8 cellular contexts compared by ENCODE assay signal in genomic region chr11:65416341-65417185, GRCh38. TPM values are rescaled to one million over a fixed set of nuclear protein-coding genes. Genes with fewer than 3 reads are reported as not detected.
DNase-seq lines count a peak whose midpoint lies in the region; ATAC-seq lines count a peak whose summit lies in the region.

No MANE protein-coding gene starts in this region.

- H3K27me3 ChIP-seq in endocrine pancreas (ENCODE audit: control insufficient read depth, insufficient read depth, low read length) (no peaks in the 10 kb centered on the region), mononuclear cell (ENCODE audit: insufficient read depth, low read length) (no peaks in the 10 kb centered on the region)

- H3K4me3 ChIP-seq in endocrine pancreas (ENCODE audit: control insufficient read depth, insufficient read depth, low read length) = no peak overlapping the region
- H3K4me3 ChIP-seq in mononuclear cell (ENCODE audit: low read length) = peak overlapping the region; percentile 40

- H3K36me3 ChIP-seq in endocrine pancreas (ENCODE audit: control insufficient read depth, insufficient read depth, low read length) = no peaks in the 10 kb centered on the region

- H3K9me3 ChIP-seq in endocrine pancreas (ENCODE audit: control insufficient read depth, low read length) (no peaks in the 10 kb centered on the region), mononuclear cell (ENCODE audit: low read depth, low read length) (no peaks in the 10 kb centered on the region)

- H3K4me1 ChIP-seq in endocrine pancreas (ENCODE audit: control insufficient read depth, insufficient read depth, low read length) (no peaks in the 10 kb centered on the region), mononuclear cell (ENCODE audit: insufficient read depth, low read length) (peaks cover 60% of the 10 kb centered on the region)

- DNase-seq in DMS 273 (lab: John Stamatoyannopoulos, UW; ENCODE audit: unreplicated experiment) = peak; percentile 87
- no peak for DNase-seq in DMS 273 treated with DMSO at 0.1 percent for 48 hours (lab: John Stamatoyannopoulos, UW)
- peak; percentile 34 for DNase-seq in NK-92 (lab: John Stamatoyannopoulos, UW; ENCODE audit: unreplicated experiment)
- peak; percentile 77 for DNase-seq in activated CD8-positive, alpha-beta memory T cell treated with anti-CD3 and anti-CD28 coated beads, Interleukin-2, amount 50 U/mL, for 24 hours (ENCODE audit: extremely low read depth)
- DNase-seq in stimulated activated CD8-positive, alpha-beta memory T cell treated with anti-CD3 and anti-CD28 coated beads, Interleukin-2, amount 100 ng/mL, for 48 hours (ENCODE audit: low read depth in 2 of 2) = peak; percentile 89 to 92

- peak; percentile 32 for ATAC-seq in HG03354 (IDR thresholded peaks at IDR 0.05; ENCODE audit: poor library complexity, severe bottlenecking, unreplicated experiment)

- peak overlapping the region; percentile 34 for H3K9ac ChIP-seq in endocrine pancreas (ENCODE audit: control insufficient read depth, insufficient read depth, low read length)

RNA-seq across cellular contexts. Expression of gene NEAT1, which starts 6.0 kb away (rescaled TPM):
- 198 TPM for total RNA-seq in mononuclear cell

RNA-seq across cellular contexts. Expression of gene FRMD8, which starts 30.1 kb away (rescaled TPM):
- total RNA-seq in mononuclear cell = 23.1 TPM

RNA-seq across cellular contexts. Expression of gene SLC25A45, which starts 34.1 kb away (rescaled TPM):
- total RNA-seq in mononuclear cell = 12.6 TPM
